Comparison of ENCODE assay signal across 1 cellular context in the genomic region with DNA sequence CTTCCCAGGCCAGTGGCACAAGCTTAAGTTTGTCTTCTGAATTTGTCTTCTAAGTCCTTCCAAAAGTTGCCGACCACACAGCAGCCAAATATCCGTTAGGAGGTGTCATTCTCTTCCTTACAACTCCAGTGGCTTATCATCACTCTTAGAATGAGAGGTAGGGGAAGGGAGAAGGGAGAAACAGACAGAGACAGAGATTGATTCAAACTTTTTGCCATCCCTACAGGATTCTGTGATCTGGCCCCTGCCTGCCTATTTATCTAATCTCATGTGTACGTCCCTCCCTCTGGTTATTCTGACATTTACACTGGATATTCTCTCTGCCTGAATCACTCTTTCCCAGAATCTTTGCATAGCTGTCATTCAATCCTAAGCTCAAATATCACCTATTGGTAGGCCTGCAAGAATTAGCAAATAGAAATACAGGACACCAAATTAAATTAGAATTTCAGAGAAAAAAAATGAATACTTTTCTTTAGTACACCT.
TF ChIP-seq lines count a peak whose summit lies in the region.

No MANE protein-coding gene starts in this region.

TF ChIP-seq in endothelial cell of umbilical vein, 7 proteins besides CTCF, POLR2A, EP300 and RAD21:
- TF ChIP-seq GATA2 (IDR thresholded peaks at IDR 0.05; ENCODE audit: insufficient read depth, insufficient read length, low read depth, low read length): no peak
- TF ChIP-seq FOS (IDR thresholded peaks at IDR 0.05; ENCODE audit: borderline replicate concordance, insufficient read depth, low read length): no peak
